In genomic region chr10:52586710-52587109, GRCh38 we compare ENCODE assay signal across 9 cellular contexts.
"Had no signal": no experiment of that assay in that cellular context is flagged by ENCODE, and none has a peak within 500 bp of the region (broad histone marks: within the 10 kb centered on the region; RNA-seq: fewer than 3 reads in every experiment).

No MANE protein-coding gene starts in this region.

- DNase-seq: GM23248, GOT3, H9, HCEC 1CT, HFFc6, IMR-90, KBM-7 had no signal

- H3K9ac ChIP-seq: GM23248, KMS-11 had no signal

- H3K27ac ChIP-seq: GM23248, KMS-11 had no signal

- H3K4me3 ChIP-seq: GM23248 had no signal

- FAIRE-seq: HTR-8/SVneo had no signal

- H3K4me2 ChIP-seq: KMS-11 had no signal

- H2AFZ ChIP-seq: GM23248 had no signal
